Comparison of ENCODE assay signal across 1 cellular context in genomic region chr11:118911113-118911879, GRCh38.
TF ChIP-seq lines count a peak whose summit lies in the region.

No MANE protein-coding gene starts in this region.

TF ChIP-seq in HepG2, 621 proteins besides CTCF, POLR2A, EP300 and RAD21 (continued from another document and continues in another):
- TF ChIP-seq ZNF646 (CRISPR knock-in tag; IDR thresholded peaks at IDR 0.05) (no peak), ELF3 (CRISPR knock-in tag; IDR thresholded peaks at IDR 0.05) (0 out of 2 replicates have a peak, but pooled peaks have one; percentile 10), CBX2 (IDR thresholded peaks at IDR 0.05; ENCODE audit: low read depth, low read length) (no peak), CBX2 (CRISPR knock-in tag; IDR thresholded peaks at IDR 0.05; ENCODE audit: low read depth) (no peak), ZNF687 (CRISPR knock-in tag; IDR thresholded peaks at IDR 0.05) (peak; percentile 59; the same call in 1 of the 2 replicates), HNRNPH1 (optimal IDR thresholded peaks at IDR 0.05; ENCODE audit: low read depth, low read length) (no peak), ZNF572 (CRISPR knock-in tag; IDR thresholded peaks at IDR 0.05) (no peak), PPARG (CRISPR knock-in tag; conservative IDR thresholded peaks at IDR 0.05) (0 out of 2 replicates have a peak, but pooled peaks have one; percentile 14), RFX5 (IDR thresholded peaks at IDR 0.05; ENCODE audit: low read depth, low read length) (no peak), DPF2 (CRISPR knock-in tag; IDR thresholded peaks at IDR 0.05; ENCODE audit: borderline replicate concordance, low read depth) (peak; percentile 60; the same call in 1 of the 2 replicates), MEIS2 (CRISPR knock-in tag; IDR thresholded peaks at IDR 0.05) (no peak), E2F2 (CRISPR knock-in tag; IDR thresholded peaks at IDR 0.05; ENCODE audit: borderline replicate concordance) (no peak), HOXA3 (CRISPR knock-in tag; IDR thresholded peaks at IDR 0.05) (peak; percentile 46; the same call in 1 of the 2 replicates), HOXA7 (CRISPR knock-in tag; IDR thresholded peaks at IDR 0.05) (no peak), MLX (CRISPR knock-in tag; IDR thresholded peaks at IDR 0.05) (no peak; the same call in 1 of the 2 replicates), HHEX (CRISPR knock-in tag; IDR thresholded peaks at IDR 0.05) (no peak), ZMYM4 (CRISPR knock-in tag; IDR thresholded peaks at IDR 0.05) (peak; percentile 40; the same call in 1 of the 2 replicates), NFATC3 (CRISPR knock-in tag; IDR thresholded peaks at IDR 0.05) (no peak), NFKB2 (CRISPR knock-in tag; IDR thresholded peaks at IDR 0.05; ENCODE audit: borderline replicate concordance) (no peak), ZNF704 (CRISPR knock-in tag; IDR thresholded peaks at IDR 0.05; ENCODE audit: borderline replicate concordance) (no peak), ZBTB39 (CRISPR knock-in tag; IDR thresholded peaks at IDR 0.05) (peak; percentile 79; the same call in 1 of the 2 replicates), CAMTA2 (CRISPR knock-in tag; IDR thresholded peaks at IDR 0.05; ENCODE audit: borderline replicate concordance) (no peak), CBFB (CRISPR knock-in tag; IDR thresholded peaks at IDR 0.05) (0 out of 2 replicates have a peak, but pooled peaks have one; percentile 18), CC2D1A (CRISPR knock-in tag; IDR thresholded peaks at IDR 0.05) (no peak), U2AF1 (optimal IDR thresholded peaks at IDR 0.05; ENCODE audit: low read depth, low read length) (no peak), MED13 (CRISPR knock-in tag; IDR thresholded peaks at IDR 0.05) (no peak), RBM22 (optimal IDR thresholded peaks at IDR 0.05; ENCODE audit: low read length) (peak; percentile 40), RELA (CRISPR knock-in tag; IDR thresholded peaks at IDR 0.05) (no peak), ZNF780A (CRISPR knock-in tag; IDR thresholded peaks at IDR 0.05) (no peak), HNF1A (IDR thresholded peaks at IDR 0.05; ENCODE audit: low read depth) (no peak), HNF1A (CRISPR knock-in tag; IDR thresholded peaks at IDR 0.05; ENCODE audit: borderline replicate concordance) (no peak), ZFX (CRISPR knock-in tag; IDR thresholded peaks at IDR 0.05; ENCODE audit: low read depth) (peak; percentile 32; the same call in 1 of the 2 replicates), ZNF441 (CRISPR knock-in tag; IDR thresholded peaks at IDR 0.05; ENCODE audit: borderline replicate concordance) (peak; percentile 59; the same call in 1 of the 2 replicates), HES4 (CRISPR knock-in tag; IDR thresholded peaks at IDR 0.05; ENCODE audit: borderline replicate concordance) (0 out of 2 replicates have a peak, but pooled peaks have one; percentile 25), MAFK (conservative IDR thresholded peaks at IDR 0.05 in 1 of 2, IDR thresholded peaks at IDR 0.05 in 1 of 2; ENCODE audit: low read length in 2 of 2) (no peak), CEBPG (CRISPR knock-in tag; IDR thresholded peaks at IDR 0.05) (no peak)
- TF ChIP-seq, protein P1, sequence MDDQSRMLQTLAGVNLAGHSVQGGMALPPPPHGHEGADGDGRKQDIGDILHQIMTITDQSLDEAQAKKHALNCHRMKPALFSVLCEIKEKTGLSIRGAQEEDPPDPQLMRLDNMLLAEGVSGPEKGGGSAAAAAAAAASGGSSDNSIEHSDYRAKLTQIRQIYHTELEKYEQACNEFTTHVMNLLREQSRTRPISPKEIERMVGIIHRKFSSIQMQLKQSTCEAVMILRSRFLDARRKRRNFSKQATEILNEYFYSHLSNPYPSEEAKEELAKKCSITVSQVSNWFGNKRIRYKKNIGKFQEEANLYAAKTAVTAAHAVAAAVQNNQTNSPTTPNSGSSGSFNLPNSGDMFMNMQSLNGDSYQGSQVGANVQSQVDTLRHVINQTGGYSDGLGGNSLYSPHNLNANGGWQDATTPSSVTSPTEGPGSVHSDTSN (CRISPR knock-in tag; IDR thresholded peaks at IDR 0.05; ENCODE audit: borderline replicate concordance) = no peak
